Comparison of ENCODE assay signal across 8 cellular contexts in the genomic region with DNA sequence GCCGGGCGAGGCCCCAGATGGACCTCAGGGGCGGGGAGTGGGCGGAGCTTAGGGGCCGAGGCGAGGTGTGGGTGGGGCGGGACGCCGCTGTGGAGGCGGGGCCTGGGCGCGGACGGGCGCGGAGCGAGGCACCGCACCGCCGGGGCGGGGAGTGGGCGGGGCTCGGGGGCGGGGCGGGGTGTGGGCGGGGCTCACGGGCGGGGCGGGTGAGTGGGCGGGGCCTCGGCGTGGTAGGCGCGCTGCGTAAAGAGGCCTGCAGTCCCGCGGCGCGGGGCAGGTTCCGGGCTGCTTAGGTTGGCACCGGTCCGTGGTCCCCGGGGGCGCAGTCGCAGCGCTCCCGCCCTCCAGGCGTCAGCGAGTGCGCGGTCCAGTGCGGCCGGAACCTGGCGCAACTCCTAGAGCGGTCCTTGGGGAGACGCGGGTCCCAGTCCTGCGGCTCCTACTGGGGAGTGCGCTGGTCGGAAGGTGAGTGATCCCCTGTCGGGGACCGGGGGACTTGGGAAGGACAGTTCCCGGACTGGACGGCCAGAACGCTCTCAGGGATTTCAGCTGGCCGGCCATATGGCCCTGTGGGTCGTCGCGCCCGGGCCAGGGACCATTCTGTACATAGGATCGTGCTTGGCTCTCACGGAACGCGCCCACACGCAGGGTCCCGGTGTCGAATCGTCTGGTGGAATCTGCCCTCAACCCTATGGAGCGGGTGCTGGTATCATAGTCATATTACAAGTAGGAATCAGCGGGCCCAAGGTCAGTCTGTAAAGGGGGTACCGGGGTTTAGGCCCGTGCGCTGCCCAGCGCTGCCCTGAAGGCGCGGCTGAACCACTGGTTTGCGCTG. TPM values are rescaled to one million over a fixed set of nuclear protein-coding genes. Genes with fewer than 3 reads are reported as not detected.
DNase-seq lines count a peak whose midpoint lies in the region; ATAC-seq and TF ChIP-seq lines count a peak whose summit lies in the region.

A gene with protein sequence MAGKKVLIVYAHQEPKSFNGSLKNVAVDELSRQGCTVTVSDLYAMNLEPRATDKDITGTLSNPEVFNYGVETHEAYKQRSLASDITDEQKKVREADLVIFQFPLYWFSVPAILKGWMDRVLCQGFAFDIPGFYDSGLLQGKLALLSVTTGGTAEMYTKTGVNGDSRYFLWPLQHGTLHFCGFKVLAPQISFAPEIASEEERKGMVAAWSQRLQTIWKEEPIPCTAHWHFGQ (plus strand): TSS at position 274 of the 835 bp plus-strand sequence. CDS start 6,659 bp downstream, outside the sequence.

- H3K4me1 ChIP-seq in OCI-LY1 (ENCODE audit: insufficient read depth, low read length, severe bottlenecking) (peaks cover 26% of the 10 kb centered on the region), mononuclear cell (ENCODE audit: insufficient read depth, low read length) (peaks cover 42% of the 10 kb centered on the region)

- H3K4me3 ChIP-seq in OCI-LY1 (ENCODE audit: low read depth, low read length, poor library complexity, severe bottlenecking), result peak within 1 kb of the TSS; percentile 89
- peak within 1 kb of the TSS; percentile 84 for H3K4me3 ChIP-seq in mononuclear cell (ENCODE audit: low read length)

- no peaks in the 10 kb centered on the region for H3K27me3 ChIP-seq in OCI-LY1 (ENCODE audit: insufficient read depth, low read length)
- no peaks in the 10 kb centered on the region for H3K27me3 ChIP-seq in mononuclear cell (ENCODE audit: insufficient read depth, low read length)

- no peaks in the 10 kb centered on the region for H3K79me2 ChIP-seq in OCI-LY1 (ENCODE audit: insufficient read depth, low read length)

- H3K27ac ChIP-seq in OCI-LY1 (ENCODE audit: low read depth, low read length, poor library complexity, severe bottlenecking), result peak within 1 kb of the TSS; percentile 4

- H4K20me1 ChIP-seq in OCI-LY1 (ENCODE audit: insufficient read depth, low read length), result no peaks in the 10 kb centered on the region

- no peaks in the 10 kb centered on the region for H3K9me3 ChIP-seq in OCI-LY1 (ENCODE audit: low read length)
- H3K9me3 ChIP-seq in mononuclear cell (ENCODE audit: low read depth, low read length), result no peaks in the 10 kb centered on the region

- H3K9me2 ChIP-seq in OCI-LY1 (ENCODE audit: low read depth, low read length), result no peaks in the 10 kb centered on the region

- H2AFZ ChIP-seq in OCI-LY1 (ENCODE audit: low read length), result no peak within 1 kb of the TSS

- 0 out of 2 replicates have a peak, but pooled peaks cover 5% of the 10 kb centered on the region for H3F3A ChIP-seq in OCI-LY1 (ENCODE audit: insufficient read depth, low read length)

- peak; percentile 57 for ATAC-seq in GM19467 (IDR thresholded peaks at IDR 0.05; ENCODE audit: unreplicated experiment)

- TF ChIP-seq CTCF in OCI-LY1 (IDR thresholded peaks at IDR 0.05; ENCODE audit: low read length), result peak; percentile 9; the same call in 1 of the 2 replicates

- H3K36me3 ChIP-seq in OCI-LY1 (ENCODE audit: insufficient read depth, low read length), result peaks cover 7% of the 10 kb centered on the region

- DNase-seq in CMK (ENCODE audit: low read depth) (peak; percentile 82), HPDE6-E6E7 (ENCODE audit: extremely low spot score) (peak; percentile 88), activated T-cell treated with anti-CD3 and anti-CD28 coated beads for 1 hour (ENCODE audit: low read depth) (peak; percentile 86), epidermal melanocyte (ENCODE audit: insufficient read length, low spot score) (peak; percentile 93)
- peak; percentile 90 to 91 for DNase-seq in stimulated activated CD8-positive, alpha-beta memory T cell treated with anti-CD3 and anti-CD28 coated beads, Interleukin-2, amount 100 ng/mL, for 48 hours (ENCODE audit: low read depth in 2 of 2)

- peak within 1 kb of the TSS; percentile 99 for H3K4me2 ChIP-seq in OCI-LY1 (ENCODE audit: low read length)

- peak within 1 kb of the TSS; percentile 83 for H3K9ac ChIP-seq in OCI-LY1 (ENCODE audit: low read length)

RNA-seq across cellular contexts. Expression of the gene that starts here (rescaled TPM):
- total RNA-seq in mononuclear cell, result 14.5 TPM

Comparison
In these comparisons a context has a peak if more than half of its experiments do, and no peak if none do; other contexts are left out.
1. Peak in every context shown above with its lines: DNase-seq, ATAC-seq, H3K4me3 ChIP-seq and H3K27ac ChIP-seq.